In genomic region chr13:98828614-98829013, GRCh38 we compare ENCODE assay signal across 1 cellular context.
TF ChIP-seq lines count a peak whose summit lies in the region.

No MANE protein-coding gene starts in this region.

TF ChIP-seq in HepG2, 621 proteins besides CTCF, POLR2A, EP300 and RAD21 (continued from another document):
- no peak for TF ChIP-seq GRHL1 (CRISPR knock-in tag; conservative IDR thresholded peaks at IDR 0.05)
- TF ChIP-seq TEAD2 (CRISPR knock-in tag; IDR thresholded peaks at IDR 0.05): no peak
- peak; percentile 58; the same call in 1 of the 2 replicates for TF ChIP-seq ATF7 (IDR thresholded peaks at IDR 0.05)
- TF ChIP-seq ATF7 (CRISPR knock-in tag; IDR thresholded peaks at IDR 0.05): no peak
- no peak for TF ChIP-seq ZBTB7A (CRISPR knock-in tag; IDR thresholded peaks at IDR 0.05)
- TF ChIP-seq NR2F6 (IDR thresholded peaks at IDR 0.05): no peak
- no peak for TF ChIP-seq NR2F6 (CRISPR knock-in tag; IDR thresholded peaks at IDR 0.05)
- peak; percentile 66; the same call in 1 of the 2 replicates for TF ChIP-seq ZNF652 (CRISPR knock-in tag; IDR thresholded peaks at IDR 0.05; ENCODE audit: borderline replicate concordance, low read depth)
- TF ChIP-seq ZNF556 (CRISPR knock-in tag; IDR thresholded peaks at IDR 0.05; ENCODE audit: borderline replicate concordance): no peak
- TF ChIP-seq MXD3 (CRISPR knock-in tag; IDR thresholded peaks at IDR 0.05): no peak
- no peak for TF ChIP-seq ZNF792 (CRISPR knock-in tag; IDR thresholded peaks at IDR 0.05)
